Comparison of ENCODE assay signal across 25 cellular contexts in the genomic region with DNA sequence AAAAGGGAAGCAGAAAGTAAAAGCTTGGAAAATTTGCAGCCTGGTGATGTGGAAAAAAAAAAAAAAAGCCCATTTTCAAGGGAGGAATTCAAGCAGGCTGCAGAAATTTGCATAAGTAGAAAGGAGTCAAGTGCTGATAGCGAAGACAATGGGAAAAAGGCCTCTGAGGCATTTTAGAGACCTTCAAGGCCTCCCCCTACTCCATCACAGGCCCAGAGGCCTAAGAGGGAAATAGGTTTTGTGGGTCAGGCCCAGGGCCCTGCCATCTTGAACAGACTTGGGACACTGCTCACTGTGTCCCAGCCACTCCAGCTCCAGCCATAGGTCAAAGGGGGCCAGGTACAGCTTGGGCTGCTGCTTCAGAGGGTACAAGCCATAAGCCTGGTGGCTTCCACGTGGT. TPM values are rescaled to one million over a fixed set of nuclear protein-coding genes. Genes with fewer than 3 reads are reported as not detected.
"Had no signal": no experiment of that assay in that cellular context is flagged by ENCODE, and none has a peak within 500 bp of the region (broad histone marks: within the 10 kb centered on the region; RNA-seq: fewer than 3 reads in every experiment).

No MANE protein-coding gene starts in this region.

- H3K9ac ChIP-seq: parathyroid adenoma had no signal

- H3K4me3 ChIP-seq: dorsolateral prefrontal cortex, gastroesophageal sphincter, heart left ventricle, hepatocyte, lower lobe of right lung, smooth muscle cell, suprapubic skin, transverse colon, upper lobe of right lung, uterus had no signal

- H3K36me3 ChIP-seq: gastroesophageal sphincter, heart left ventricle, lower lobe of right lung, suprapubic skin, transverse colon, upper lobe of right lung, uterus had no signal

- H3K27ac Mint-ChIP-seq: natural killer cell; progenitor cell of endocrine pancreas; stimulated activated naive CD8-positive, alpha-beta T cell treated with anti-CD3 and anti-CD28 coated beads, Interleukin-15, amount 100 ng/mL, for 72 hours had no signal

- H3K27me3 ChIP-seq: dorsolateral prefrontal cortex, heart left ventricle, hepatocyte, suprapubic skin, transverse colon, upper lobe of right lung, uterus had no signal

- H3K4me3 Mint-ChIP-seq: natural killer cell; stimulated activated naive CD8-positive, alpha-beta T cell treated with anti-CD3 and anti-CD28 coated beads, Interleukin-15, amount 100 ng/mL, for 72 hours had no signal

- H2AFZ ChIP-seq: hepatocyte, parathyroid adenoma had no signal

- H3K79me2 ChIP-seq: hepatocyte, parathyroid adenoma had no signal

- H3K27ac ChIP-seq: dorsolateral prefrontal cortex, epithelial cell of prostate, gastroesophageal sphincter, heart left ventricle, hepatocyte, lower lobe of right lung, parathyroid adenoma, suprapubic skin, transverse colon, upper lobe of right lung, uterus had no signal

- H3K4me1 Mint-ChIP-seq: natural killer cell; stimulated activated naive CD8-positive, alpha-beta T cell treated with anti-CD3 and anti-CD28 coated beads, Interleukin-15, amount 100 ng/mL, for 72 hours had no signal

- H3K4me1 ChIP-seq: gastroesophageal sphincter, heart left ventricle, lower lobe of right lung, parathyroid adenoma, suprapubic skin, transverse colon, upper lobe of right lung, uterus had no signal

- H3K4me2 ChIP-seq: hepatocyte, smooth muscle cell had no signal

- DNase-seq: cortex of kidney; dorsolateral prefrontal cortex; effector CD4-positive, alpha-beta T cell; foreskin fibroblast; heart left ventricle; left ventricle myocardium superior; lower lobe of right lung; natural killer cell; stimulated activated CD4-positive, alpha-beta T cell treated with anti-CD3 and anti-CD28 coated beads, Interleukin-12 subunit alpha, Interleukin-12 subunit beta, amount 100 ng/mL, for 4 hours; stimulated activated CD4-positive, alpha-beta T cell treated with anti-CD3 and anti-CD28 coated beads, Interleukin-1b, Interleukin-23, amount 100 ng/mL, for 48 hours; stimulated activated CD4-positive, alpha-beta T cell treated with anti-CD3 and anti-CD28 coated beads, Interleukin-4, amount 100 ng/mL, for 1 hour; stimulated activated CD8-positive, alpha-beta memory T cell treated with anti-CD3 and anti-CD28 coated beads, Interleukin-4, amount 100 ng/mL, for 48 hours; stimulated activated naive CD4-positive, alpha-beta T cell; stimulated activated naive CD8-positive, alpha-beta T cell treated with anti-CD3 and anti-CD28 coated beads, Interleukin-15, amount 100 ng/mL, for 72 hours; transverse colon; upper lobe of right lung; uterus had no signal

- H3K27me3 Mint-ChIP-seq: progenitor cell of endocrine pancreas; stimulated activated naive CD8-positive, alpha-beta T cell treated with anti-CD3 and anti-CD28 coated beads, Interleukin-15, amount 100 ng/mL, for 72 hours had no signal

- H3K9me3 ChIP-seq: transverse colon, upper lobe of right lung, uterus had no signal

RNA-seq across cellular contexts. Expression of gene PRKD1, which starts 13.8 kb away (rescaled TPM):
- total RNA-seq: mononuclear cell, natural killer cell had no signal
